ENCODE assay signal across 17 cellular contexts in the genomic region with DNA sequence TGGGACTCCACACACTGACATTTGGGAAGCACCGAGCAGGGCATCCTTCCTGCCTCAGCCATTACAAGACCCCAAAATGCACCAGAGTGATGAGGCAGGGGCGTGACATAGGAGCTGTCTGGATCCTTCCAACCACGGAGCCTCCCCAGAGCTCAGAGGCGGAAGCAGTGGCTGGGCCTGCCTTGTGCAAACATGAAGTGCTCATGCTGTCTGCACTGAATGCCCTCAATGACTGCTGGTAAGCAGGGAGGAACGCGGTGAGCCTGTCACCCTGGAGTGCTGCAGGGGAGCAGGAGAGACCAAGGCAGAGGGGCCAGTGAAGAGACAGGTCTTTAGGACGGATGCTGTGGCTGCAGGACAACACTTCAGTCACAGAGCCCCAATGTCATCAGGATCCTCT.
"Had no signal": no experiment of that assay in that cellular context is flagged by ENCODE, and none has a peak within 500 bp of the region (broad histone marks: within the 10 kb centered on the region; RNA-seq: fewer than 3 reads in every experiment).

No MANE protein-coding gene starts in this region.

- H3K4me3 ChIP-seq: esophagus muscularis mucosa, pancreas, skin epidermis, tibial nerve, uterus had no signal

- FAIRE-seq: pancreas had no signal

- DNase-seq: activated CD4-positive, alpha-beta T cell treated with anti-CD3 and anti-CD28 coated beads, Interleukin-2, amount 50 U/mL, for 1 hour; activated CD8-positive, alpha-beta memory T cell treated with anti-CD3 and anti-CD28 coated beads for 24 hours; activated gamma-delta T cell treated with Interleukin-2 at 50 U/mL for 16 hours; amniotic stem cell; cortex of kidney; effector CD4-positive, alpha-beta T cell; immature natural killer cell; naive thymus-derived CD4-positive, alpha-beta T cell; pancreas; stimulated activated CD4-positive, alpha-beta T cell treated with anti-CD3 and anti-CD28 coated beads, Interleukin-15, amount 100 ng/mL, for 24 hours; stimulated activated CD4-positive, alpha-beta T cell treated with anti-CD3 and anti-CD28 coated beads, Interleukin-4, amount 100 ng/mL, for 1 hour; stimulated activated naive CD4-positive, alpha-beta T cell; substantia nigra; uterus had no signal

- H3K27me3 ChIP-seq: pancreas, tibial nerve, uterus had no signal

- H3K9me3 ChIP-seq: esophagus muscularis mucosa, pancreas, tibial nerve, uterus had no signal

- H3K36me3 ChIP-seq: esophagus muscularis mucosa, pancreas, tibial nerve, uterus had no signal

- H3K4me1 ChIP-seq: esophagus muscularis mucosa, pancreas, tibial nerve, uterus had no signal

- H3K27ac ChIP-seq: esophagus muscularis mucosa, pancreas, skin epidermis, tibial nerve, uterus had no signal

- ATAC-seq: naive thymus-derived CD4-positive, alpha-beta T cell; pancreas had no signal
